In genomic region chr1:166679369-166679768, GRCh38 we compare ENCODE assay signal across 22 cellular contexts.
DNase-seq lines count a peak whose midpoint lies in the region; ATAC-seq, FAIRE-seq and TF ChIP-seq lines count a peak whose summit lies in the region.
"Had no signal": no experiment of that assay in that cellular context is flagged by ENCODE, and none has a peak within 500 bp of the region (broad histone marks: within the 10 kb centered on the region; RNA-seq: fewer than 3 reads in every experiment).

No MANE protein-coding gene starts in this region.

- DNase-seq in K562 (ENCODE audit: extremely low read depth in 1 of 4, low spot score in 3 of 4) (no peak), kidney (no peak), head of caudate nucleus (no peak), T1000 (lab: John Stamatoyannopoulos, UW) (no peak)
- no peak for DNase-seq in activated CD4-positive, alpha-beta T cell treated with anti-CD3 and anti-CD28 coated beads for 4 hours
- DNase-seq: AML-193; Caco-2; Calu3; CD4-positive, alpha-beta T cell; CD8-positive, alpha-beta T cell; DMS79 treated with DMSO at 0.1 percent for 48 hours; GDM1 had no signal

- H3K9ac ChIP-seq in K562 (ENCODE audit: insufficient read depth in 1 of 2, low read depth in 2 of 2, low read length in 2 of 2) = no peak overlapping the region
- H3K9ac ChIP-seq in kidney (ENCODE audit: low read length in 2 of 2) = no peak overlapping the region
- H3K9ac ChIP-seq: BLaER1 treated with 17β-estradiol and CSF1 and Interleukin-3, amounts not matched to agents 10 nM and 100 nM had no signal

- no peak for TF ChIP-seq RAD21 in K562 (CRISPR knock-in tag; conservative IDR thresholded peaks at IDR 0.05 in 1 of 2, IDR thresholded peaks at IDR 0.05 in 1 of 2)

- H3K4me1 ChIP-seq in K562 (replicated peaks in 1 of 2; ENCODE audit: control insufficient read depth in 2 of 2, insufficient read depth in 2 of 2, low read length in 2 of 2) (peaks cover 2 to 8% of the 10 kb centered on the region in 2 experiments; a peak in 4 of 5 replicates), kidney (ENCODE audit: control insufficient read depth in 1 of 2, insufficient read depth in 1 of 2, low read depth in 1 of 2, low read length in 2 of 2) (no peaks in the 10 kb centered on the region)
- H3K4me1 ChIP-seq: Caco-2 had no signal

- H3K4me2 ChIP-seq in K562 (ENCODE audit: insufficient read depth, low read length) = no peak overlapping the region
- H3K4me2 ChIP-seq: A549; BLaER1 treated with 17β-estradiol and CSF1 and Interleukin-3, amounts not matched to agents 10 nM and 100 nM had no signal

- no peaks in the 10 kb centered on the region for H3K27me3 ChIP-seq in K562 (ENCODE audit: control insufficient read depth in 2 of 2, insufficient read depth in 2 of 2, low read length in 2 of 2)
- H3K27me3 ChIP-seq: BLaER1 treated with 17β-estradiol and CSF1 and Interleukin-3, amounts not matched to agents 10 nM and 100 nM had no signal

- no peaks in the 10 kb centered on the region for H3K79me2 ChIP-seq in K562 (ENCODE audit: control insufficient read depth, insufficient read depth, low read length)

- no peaks in the 10 kb centered on the region for H3K36me3 ChIP-seq in K562 (ENCODE audit: control insufficient read depth, insufficient read depth, low read length)
- no peaks in the 10 kb centered on the region for H3K36me3 ChIP-seq in kidney (ENCODE audit: control insufficient read depth in 1 of 2, insufficient read depth in 2 of 2, low read length in 2 of 2)
- H3K36me3 ChIP-seq: BLaER1 treated with 17β-estradiol and CSF1 and Interleukin-3, amounts not matched to agents 10 nM and 100 nM had no signal

- H3K4me3 ChIP-seq in K562 (no peak overlapping the region), kidney (ENCODE audit: low read length in 2 of 2) (no peak overlapping the region)
- H3K4me3 ChIP-seq: A549; BLaER1 treated with 17β-estradiol and CSF1 and Interleukin-3, amounts not matched to agents 10 nM and 100 nM; GM12878 had no signal

- H2AFZ ChIP-seq in K562 (ENCODE audit: low read depth, low read length) = no peak overlapping the region

- no peak overlapping the region for H3K27ac ChIP-seq in K562 (ENCODE audit: extremely low read depth, low read depth, low read length)
- H3K27ac ChIP-seq in kidney (ENCODE audit: low read depth in 2 of 2, low read length in 2 of 2) = no peak overlapping the region
- H3K27ac ChIP-seq: 22Rv1; A549; BLaER1 treated with 17β-estradiol and CSF1 and Interleukin-3, amounts not matched to agents 10 nM and 100 nM; C4-2B had no signal

- no TSS peak for BruUV-seq in K562 (replicated peaks; lab: Mats Ljungman, UMichigan)

- 91% methylated on average over 1 of the region's 1 CpG for WGBS in K562 (ENCODE audit: insufficient coverage, low coverage, missing lambda C conversion rate)

- no peak for TF ChIP-seq CTCF in K562 (IDR thresholded peaks at IDR 0.05 in 2 of 3, conservative IDR thresholded peaks at IDR 0.05 in 1 of 3; ENCODE audit: insufficient read depth in 2 of 3, low read depth in 1 of 3, low read length in 3 of 3)
- TF ChIP-seq CTCF in kidney (IDR thresholded peaks at IDR 0.05; ENCODE audit: borderline replicate concordance, extremely low read depth, insufficient read depth) = no peak

- no peak for ATAC-seq in K562
- no peak for ATAC-seq in HG03565 (IDR thresholded peaks at IDR 0.05; ENCODE audit: unreplicated experiment)
- ATAC-seq: A549; CD8-positive, alpha-beta T cell; GM12878 had no signal

- H3K9me1 ChIP-seq in K562 (ENCODE audit: control insufficient read depth, insufficient read depth, low read length) = no peaks in the 10 kb centered on the region

- H4K20me1 ChIP-seq in K562 (replicated peaks; ENCODE audit: control insufficient read depth, insufficient read depth, low read length) = no peaks in the 10 kb centered on the region
- H4K20me1 ChIP-seq: BLaER1 treated with 17β-estradiol and CSF1 and Interleukin-3, amounts not matched to agents 10 nM and 100 nM had no signal

- TF ChIP-seq EP300 in K562 (IDR thresholded peaks at IDR 0.05; ENCODE audit: low read length) = no peak

- peak; percentile 15 for FAIRE-seq in G401.6 (lab: Jason Lieb, UNC)
- no peak for FAIRE-seq in K562 (lab: Jason Lieb, UNC)
- FAIRE-seq in endometrium (lab: Jason Lieb, UNC) = peak; percentile 57
- peak; percentile 75 for FAIRE-seq in kidney (lab: Jason Lieb, UNC)
- FAIRE-seq: A549, GM12878, GM12892, GM18507 had no signal

- POLR2A ChIA-PET in K562 (lab: Yijun Ruan, JAX) = no interaction called here

- in situ Hi-C loops in K562 (cut with MboI) = no loop called here

- no peak for TF ChIP-seq POLR2A in K562 (conservative IDR thresholded peaks at IDR 0.05)

- CTCF ChIA-PET in K562 (lab: Yijun Ruan, JAX; ENCODE audit: low intra/inter-chr PET ratio) = no interaction called here

- intact Hi-C loops in K562 (cut with micrococcal nuclease) = loop anchor here (5.0 kb wide), 1 partner anchor 53 kb away; no protein-coding TSS in a partner anchor
- intact Hi-C loops in kidney (cut with DNase I) = no loop called here
- intact Hi-C loops in head of caudate nucleus (cut with DNase I) = no loop called here

- H3K9me3 ChIP-seq in K562 (replicated peaks; ENCODE audit: control insufficient read depth, insufficient read depth, low read depth, low read length) (no peaks in the 10 kb centered on the region), kidney (ENCODE audit: control insufficient read depth in 1 of 2, low read length in 2 of 2) (no peaks in the 10 kb centered on the region)
- H3K9me3 ChIP-seq: A549, Caco-2 had no signal

TF ChIP-seq in K562, 482 proteins besides CTCF, POLR2A, EP300 and RAD21:
- no peak for TF ChIP-seq PRMT5 (CRISPR knock-in tag; IDR thresholded peaks at IDR 0.05)
- TF ChIP-seq ZZZ3 (IDR thresholded peaks at IDR 0.05) = no peak
- TF ChIP-seq ZNF507 (tag; conservative IDR thresholded peaks at IDR 0.05) = no peak
- peak; percentile 80 for TF ChIP-seq ZNF316 (IDR thresholded peaks at IDR 0.05)
- TF ChIP-seq CBFB (CRISPR knock-in tag; IDR thresholded peaks at IDR 0.05) = no peak
- no peak for TF ChIP-seq ZNF518B (CRISPR knock-in tag; IDR thresholded peaks at IDR 0.05)
- TF ChIP-seq NCOA6 (IDR thresholded peaks at IDR 0.05) = no peak
- TF ChIP-seq THRAP3 (IDR thresholded peaks at IDR 0.05; ENCODE audit: borderline replicate concordance) = no peak
- no peak for TF ChIP-seq SMAD2 (IDR thresholded peaks at IDR 0.05; ENCODE audit: low read depth, low read length)
- TF ChIP-seq C11orf30 (IDR thresholded peaks at IDR 0.05; ENCODE audit: low read depth) = peak; percentile 67
- no peak for TF ChIP-seq SMC3 (conservative IDR thresholded peaks at IDR 0.05; ENCODE audit: insufficient read depth, low read depth, low read length)
- no peak for TF ChIP-seq HOXB6 (CRISPR knock-in tag; IDR thresholded peaks at IDR 0.05; ENCODE audit: borderline replicate concordance)
- no peak for TF ChIP-seq ZNF668 (CRISPR knock-in tag; IDR thresholded peaks at IDR 0.05)
- TF ChIP-seq KLF6 (CRISPR knock-in tag; IDR thresholded peaks at IDR 0.05; ENCODE audit: borderline replicate concordance) = no peak
- TF ChIP-seq XRCC3 (IDR thresholded peaks at IDR 0.05) = no peak
- no peak for TF ChIP-seq BRF1 (IDR thresholded peaks at IDR 0.05; ENCODE audit: borderline replicate concordance, extremely low read depth, insufficient read length)
- TF ChIP-seq ADNP (tag; IDR thresholded peaks at IDR 0.05) = no peak
- TF ChIP-seq ZNF232 (CRISPR knock-in tag; IDR thresholded peaks at IDR 0.05) = no peak
